8 cellular contexts compared by ENCODE assay signal in genomic region chr1:92476071-92476607, GRCh38. TPM values are rescaled to one million over a fixed set of nuclear protein-coding genes. Genes with fewer than 3 reads are reported as not detected.
A peak's percentile ranks its signal among the peaks of the same experiment; 100 is the strongest.
DNase-seq lines count a peak whose midpoint lies in the region; ATAC-seq lines count a peak whose summit lies in the region.

No MANE protein-coding gene starts in this region.

- peaks cover 79% of the 10 kb centered on the region for H3K36me3 Mint-ChIP-seq in activated T-helper 1 cell treated with anti-CD3 and anti-CD28 coated beads, Interleukin-12 subunit alpha, Interleukin-12 subunit beta, Interleukin-2, Interleukin-4 antibody, amounts not matched to agents 30 ng/mL and 10 ng/mL and 1 ng/mL, durations not matched to agents 14 hours and 24 hours and 36 hours (ENCODE audit: low read depth)

- DNase-seq in NCI-H2107 treated with DMSO at 0.1 percent for 48 hours (lab: John Stamatoyannopoulos, UW; ENCODE audit: unreplicated experiment) (peak; percentile 95), amniotic stem cell (lab: John Stamatoyannopoulos, UW) (no peak), LoVo (ENCODE audit: low spot score) (no peak), NCI-H526 treated with DMSO at 0.1 percent for 48 hours (lab: John Stamatoyannopoulos, UW) (no peak)
- DNase-seq in activated T-helper 1 cell treated with anti-CD3 and anti-CD28 coated beads, Interleukin-12 subunit alpha, Interleukin-12 subunit beta, Interleukin-2, Interleukin-4 antibody, amounts not matched to agents 30 ng/mL and 10 ng/mL and 1 ng/mL, durations not matched to agents 14 hours and 24 hours and 36 hours (ENCODE audit: low spot score) = peak; percentile 67
- peak; percentile 19 to 37 for DNase-seq in stimulated activated CD8-positive, alpha-beta memory T cell treated with anti-CD3 and anti-CD28 coated beads, Interleukin-4, amount 100 ng/mL, for 1 hour (ENCODE audit: low read depth in 2 of 2, low spot score in 1 of 2)

- peaks cover 81% of the 10 kb centered on the region for H3K4me1 Mint-ChIP-seq in activated T-helper 1 cell treated with anti-CD3 and anti-CD28 coated beads, Interleukin-12 subunit alpha, Interleukin-12 subunit beta, Interleukin-2, Interleukin-4 antibody, amounts not matched to agents 30 ng/mL and 10 ng/mL and 1 ng/mL, durations not matched to agents 14 hours and 24 hours and 36 hours (ENCODE audit: low read depth)

- no peaks in the 10 kb centered on the region for H3K9me3 Mint-ChIP-seq in activated T-helper 1 cell treated with anti-CD3 and anti-CD28 coated beads, Interleukin-12 subunit alpha, Interleukin-12 subunit beta, Interleukin-2, Interleukin-4 antibody, amounts not matched to agents 30 ng/mL and 10 ng/mL and 1 ng/mL, durations not matched to agents 14 hours and 24 hours and 36 hours

- peak; percentile 53 for ATAC-seq in GM19463 (IDR thresholded peaks at IDR 0.05; ENCODE audit: unreplicated experiment)
- ATAC-seq in esophagus mucosa = no peak

- intact Hi-C loops in activated T-helper 1 cell treated with anti-CD3 and anti-CD28 coated beads, Interleukin-12 subunit alpha, Interleukin-12 subunit beta, Interleukin-2, Interleukin-4 antibody, amounts not matched to agents 30 ng/mL and 10 ng/mL and 1 ng/mL, durations not matched to agents 14 hours and 24 hours and 36 hours (cut with micrococcal nuclease) = loop anchor here (10.0 kb wide), 2 partner anchors 309 to 481 kb away; partner anchors contain the start of gene EVI5

- peak overlapping the region; percentile 79 for H3K27ac Mint-ChIP-seq in activated T-helper 1 cell treated with anti-CD3 and anti-CD28 coated beads, Interleukin-12 subunit alpha, Interleukin-12 subunit beta, Interleukin-2, Interleukin-4 antibody, amounts not matched to agents 30 ng/mL and 10 ng/mL and 1 ng/mL, durations not matched to agents 14 hours and 24 hours and 36 hours

- H3K27me3 Mint-ChIP-seq in activated T-helper 1 cell treated with anti-CD3 and anti-CD28 coated beads, Interleukin-12 subunit alpha, Interleukin-12 subunit beta, Interleukin-2, Interleukin-4 antibody, amounts not matched to agents 30 ng/mL and 10 ng/mL and 1 ng/mL, durations not matched to agents 14 hours and 24 hours and 36 hours (ENCODE audit: insufficient read depth) = no peaks in the 10 kb centered on the region

- H3K4me3 Mint-ChIP-seq in activated T-helper 1 cell treated with anti-CD3 and anti-CD28 coated beads, Interleukin-12 subunit alpha, Interleukin-12 subunit beta, Interleukin-2, Interleukin-4 antibody, amounts not matched to agents 30 ng/mL and 10 ng/mL and 1 ng/mL, durations not matched to agents 14 hours and 24 hours and 36 hours = peak overlapping the region; percentile 71

RNA-seq across cellular contexts. Expression of gene GFI1, which starts 10.6 kb away (rescaled TPM):
- 95.7 and 103 TPM in 2 replicates for total RNA-seq in activated T-helper 1 cell treated with anti-CD3 and anti-CD28 coated beads, Interleukin-12 subunit alpha, Interleukin-12 subunit beta, Interleukin-2, Interleukin-4 antibody, amounts not matched to agents 30 ng/mL and 10 ng/mL and 1 ng/mL, durations not matched to agents 14 hours and 24 hours and 36 hours
- total RNA-seq in esophagus mucosa = 0.24 TPM

Comparison
In these comparisons a context has a peak if more than half of its experiments do, and no peak if none do; other contexts are left out.
1. DNase-seq: peak in NCI-H2107 treated with DMSO at 0.1 percent for 48 hours (single experiment), activated T-helper 1 cell treated with anti-CD3 and anti-CD28 coated beads, Interleukin-12 subunit alpha, Interleukin-12 subunit beta, Interleukin-2, Interleukin-4 antibody, amounts not matched to agents 30 ng/mL and 10 ng/mL and 1 ng/mL, durations not matched to agents 14 hours and 24 hours and 36 hours (single experiment) and stimulated activated CD8-positive, alpha-beta memory T cell treated with anti-CD3 and anti-CD28 coated beads, Interleukin-4, amount 100 ng/mL, for 1 hour (2 of 2); none in amniotic stem cell (single experiment), LoVo (single experiment) and NCI-H526 treated with DMSO at 0.1 percent for 48 hours (single experiment).
2. RNA of gene GFI1, which starts 10.6 kb away (total RNA-seq): 95.7 to 103 TPM in activated T-helper 1 cell treated with anti-CD3 and anti-CD28 coated beads, Interleukin-12 subunit alpha, Interleukin-12 subunit beta, Interleukin-2, Interleukin-4 antibody, amounts not matched to agents 30 ng/mL and 10 ng/mL and 1 ng/mL, durations not matched to agents 14 hours and 24 hours and 36 hours; 0.24 TPM in esophagus mucosa (single experiment); every median in the first group is over 10 times any median in the second.